In the genomic region with DNA sequence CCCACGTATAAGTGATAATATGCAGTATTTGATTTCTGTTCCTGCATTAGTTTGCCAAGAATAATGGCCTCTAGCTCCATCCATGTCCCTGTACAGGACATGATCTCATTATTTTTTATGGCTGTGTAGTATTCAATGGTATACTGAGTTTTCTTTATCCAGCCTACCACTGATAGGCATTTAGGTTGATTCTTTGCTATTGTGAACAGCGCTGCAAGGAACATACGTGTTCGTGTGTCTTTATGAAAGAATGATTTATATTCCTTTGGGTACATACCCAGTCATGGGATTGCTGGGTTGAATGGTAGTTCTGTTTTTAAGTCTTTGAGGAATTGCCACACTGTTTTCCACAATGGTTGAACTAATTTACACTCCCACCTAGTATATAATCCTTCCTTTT, we compare ENCODE assay signal across 1 cellular context.
TF ChIP-seq lines count a peak whose summit lies in the region.

No MANE protein-coding gene starts in this region.

TF ChIP-seq in WTC11, 78 proteins besides CTCF, POLR2A, EP300 and RAD21:
- TF ChIP-seq, protein P1, sequence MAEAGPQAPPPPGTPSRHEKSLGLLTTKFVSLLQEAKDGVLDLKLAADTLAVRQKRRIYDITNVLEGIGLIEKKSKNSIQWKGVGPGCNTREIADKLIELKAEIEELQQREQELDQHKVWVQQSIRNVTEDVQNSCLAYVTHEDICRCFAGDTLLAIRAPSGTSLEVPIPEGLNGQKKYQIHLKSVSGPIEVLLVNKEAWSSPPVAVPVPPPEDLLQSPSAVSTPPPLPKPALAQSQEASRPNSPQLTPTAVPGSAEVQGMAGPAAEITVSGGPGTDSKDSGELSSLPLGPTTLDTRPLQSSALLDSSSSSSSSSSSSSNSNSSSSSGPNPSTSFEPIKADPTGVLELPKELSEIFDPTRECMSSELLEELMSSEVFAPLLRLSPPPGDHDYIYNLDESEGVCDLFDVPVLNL (CRISPR knock-in tag; IDR thresholded peaks at IDR 0.05; ENCODE audit: borderline replicate concordance, low read depth): no peak
- no peak for TF ChIP-seq RORB (CRISPR knock-in tag; IDR thresholded peaks at IDR 0.05)
- no peak for TF ChIP-seq ZNF317 (CRISPR knock-in tag; IDR thresholded peaks at IDR 0.05; ENCODE audit: borderline replicate concordance, low read depth)
- TF ChIP-seq, protein P2, sequence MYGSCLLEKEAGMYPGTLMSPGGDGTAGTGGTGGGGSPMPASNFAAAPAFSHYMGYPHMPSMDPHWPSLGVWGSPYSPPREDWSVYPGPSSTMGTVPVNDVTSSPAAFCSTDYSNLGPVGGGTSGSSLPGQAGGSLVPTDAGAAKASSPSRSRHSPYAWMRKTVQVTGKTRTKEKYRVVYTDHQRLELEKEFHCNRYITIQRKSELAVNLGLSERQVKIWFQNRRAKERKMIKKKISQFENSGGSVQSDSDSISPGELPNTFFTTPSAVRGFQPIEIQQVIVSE (CRISPR knock-in tag; IDR thresholded peaks at IDR 0.05; ENCODE audit: borderline replicate concordance): no peak
